Comparison of ENCODE assay signal across 8 cellular contexts in genomic region chr12:47818382-47818700, GRCh38. TPM values are rescaled to one million over a fixed set of nuclear protein-coding genes. Genes with fewer than 3 reads are reported as not detected.
DNase-seq lines count a peak whose midpoint lies in the region; ATAC-seq, FAIRE-seq and TF ChIP-seq lines count a peak whose summit lies in the region.

No MANE protein-coding gene starts in this region.

- DNase-seq in T-cell (peak in 2 of 34 experiments; percentile 26 to 36), esophagus squamous epithelium (lab: John Stamatoyannopoulos, UW) (no peak), psoas muscle (no peak), NCI-H146 (lab: John Stamatoyannopoulos, UW) (no peak), NCI-H82 (lab: John Stamatoyannopoulos, UW) (no peak)

- CTCF ChIA-PET in T-cell (lab: Charles Lee) = interaction anchor here (0.9 to 2.5 kb wide), 11 partner anchors 10 to 76 kb away, joined by 3 to 14 read pairs (median 4); no protein-coding TSS in a partner anchor

- peak; percentile 13 for FAIRE-seq in G401.6 (lab: Jason Lieb, UNC)

- no peak for TF ChIP-seq CTCF in esophagus squamous epithelium (IDR thresholded peaks at IDR 0.05)
- no peak for TF ChIP-seq CTCF in psoas muscle (IDR thresholded peaks at IDR 0.05)

- peaks cover 81 to 87% (median 86%) of the 10 kb centered on the region in 3 donors for H3K4me1 Mint-ChIP-seq in T-cell

- H3K36me3 Mint-ChIP-seq in T-cell = peaks cover 4% of the 10 kb centered on the region

- H3K4me3 ChIP-seq in esophagus squamous epithelium = peak overlapping the region; percentile 64 to 95 (median 82)
- H3K4me3 ChIP-seq in psoas muscle = peak overlapping the region; percentile 80

- peak overlapping the region; percentile 90 to 91 for H3K27ac Mint-ChIP-seq in T-cell

- ATAC-seq in T-cell (replicated peaks in 1 of 4) = no peak
- ATAC-seq in psoas muscle = no peak
- no peak for ATAC-seq in GM19035 (IDR thresholded peaks at IDR 0.05; ENCODE audit: unreplicated experiment)
- no peak for ATAC-seq in GM18868 (IDR thresholded peaks at IDR 0.05; ENCODE audit: unreplicated experiment)

- intact Hi-C loops in esophagus squamous epithelium (cut with DNase I) (no loop called here), psoas muscle (cut with DNase I) (no loop called here)

- H3K4me3 Mint-ChIP-seq in T-cell = peak overlapping the region; percentile 90 to 97 (median 95)

- no peaks in the 10 kb centered on the region for H3K9me3 Mint-ChIP-seq in T-cell

- 20 to 34% methylated on average over 3 to 6 of the region's 6 CpGs for WGBS in esophagus squamous epithelium, 2 donors
- WGBS in psoas muscle, 3 donors = 51 to 66% (median 61%) methylated on average over 6 of the region's 6 CpGs

- H3K9me3 ChIP-seq in esophagus squamous epithelium (no peaks in the 10 kb centered on the region), psoas muscle (no peaks in the 10 kb centered on the region)

- H3K27me3 ChIP-seq in esophagus squamous epithelium (no peaks in the 10 kb centered on the region), psoas muscle (ENCODE audit: insufficient read depth in 3 of 3, low read length in 2 of 3) (no peaks in the 10 kb centered on the region)

- H3K27me3 Mint-ChIP-seq in T-cell = no peaks in the 10 kb centered on the region

- H3K4me1 ChIP-seq in esophagus squamous epithelium = peaks cover 81 to 93% (median 82%) of the 10 kb centered on the region in 3 donors
- H3K4me1 ChIP-seq in psoas muscle = peaks cover 45% of the 10 kb centered on the region

- peak overlapping the region; percentile 96 to 99 (median 98) for H3K27ac ChIP-seq in esophagus squamous epithelium
- H3K27ac ChIP-seq in psoas muscle = peak overlapping the region; percentile 91

- TF ChIP-seq POLR2A in esophagus squamous epithelium (IDR thresholded peaks at IDR 0.05) = no peak

- H3K36me3 ChIP-seq in esophagus squamous epithelium (no peaks in the 10 kb centered on the region), psoas muscle (ENCODE audit: insufficient read depth in 1 of 2, low read depth in 1 of 2) (no peaks in the 10 kb centered on the region)

- POLR2A ChIA-PET in T-cell (lab: Charles Lee) = interaction anchor here (0.7 to 2.0 kb wide), 2 partner anchors 10 to 57 kb away, joined by 3 to 10 read pairs; no protein-coding TSS in a partner anchor

RNA-seq across cellular contexts. Expression of gene HDAC7, which starts 1.4 kb away (rescaled TPM):
- total RNA-seq in T-cell = 100 to 1,000 TPM; 142 to 192 (median 165) TPM
- total RNA-seq in esophagus squamous epithelium = 10 to 100 TPM; 19.8 to 37.2 (median 24.0) TPM
- total RNA-seq in psoas muscle = 10 to 100 TPM; 21.4 to 27.8 (median 23.5) TPM
- polyA plus RNA-seq in psoas muscle = 10 to 100 TPM; 11.0 to 25.2 (median 13.6) TPM

RNA-seq across cellular contexts. Expression of gene SLC48A1, which starts 45.3 kb away (rescaled TPM):
- total RNA-seq in T-cell (10 to 100 TPM in 3 of 5 donors, 1 to 10 TPM in 2; 5.8 to 13.7 (median 10.2) TPM), esophagus squamous epithelium (10 to 100 TPM; 18.9 to 35.4 (median 25.4) TPM), psoas muscle (10 to 100 TPM; 21.8 to 28.7 (median 27.3) TPM)
- polyA plus RNA-seq in psoas muscle = 10 to 100 TPM; 12.7 to 23.5 (median 19.6) TPM

RNA-seq across cellular contexts. Expression of gene RAPGEF3, which starts 59.7 kb away (rescaled TPM):
- total RNA-seq in T-cell = under 1 TPM; 0.25 to 0.99 (median 0.82) TPM
- 10 to 100 TPM; 12.9 to 39.3 (median 22.5) TPM for total RNA-seq in esophagus squamous epithelium
- 10 to 100 TPM in 2 of 4 donors, 1 to 10 TPM in 2; 5.1 to 28.8 (median 11.7) TPM for total RNA-seq in psoas muscle
- 10 to 100 TPM; 11.7 to 29.9 (median 15.0) TPM for polyA plus RNA-seq in psoas muscle
